Comparison of ENCODE assay signal across 23 cellular contexts in the genomic region with DNA sequence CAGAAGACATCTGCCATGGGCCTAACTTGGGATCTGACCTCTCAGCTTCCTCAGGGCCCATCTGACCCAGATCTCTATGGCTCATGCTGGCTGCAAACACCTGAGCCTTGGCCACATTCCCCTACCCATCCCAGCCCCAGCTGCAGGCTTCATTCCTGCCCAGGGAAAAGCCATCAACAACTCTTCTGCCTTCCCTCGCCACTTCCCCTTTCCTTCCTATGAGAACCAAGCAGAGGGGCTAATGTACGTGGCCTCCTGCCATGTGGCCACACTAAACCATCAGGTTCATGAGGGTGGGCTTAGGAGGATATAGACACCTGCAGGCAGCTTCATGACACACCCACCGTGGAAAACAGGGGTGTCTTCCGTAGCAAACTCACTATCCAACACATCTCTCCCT.
A peak's percentile ranks its signal among the peaks of the same experiment; 100 is the strongest.
DNase-seq lines count a peak whose midpoint lies in the region; ATAC-seq, FAIRE-seq and TF ChIP-seq lines count a peak whose summit lies in the region.
"Had no signal": no experiment of that assay in that cellular context is flagged by ENCODE, and none has a peak within 500 bp of the region (broad histone marks: within the 10 kb centered on the region; RNA-seq: fewer than 3 reads in every experiment).

No MANE protein-coding gene starts in this region.

- TF ChIP-seq EP300 in K562 (IDR thresholded peaks at IDR 0.05; ENCODE audit: low read length): no peak

- 0% methylated on average over 4 of the region's 4 CpGs for WGBS in K562 (ENCODE audit: insufficient coverage, low coverage, missing lambda C conversion rate)
- WGBS in esophagus squamous epithelium, 2 donors: 86% methylated on average over 3 of the region's 4 CpGs; no CpG with 5 or more reads in 1 of the 2 donors

- H3K36me3 ChIP-seq in BLaER1: no peaks in the 10 kb centered on the region
- H3K36me3 ChIP-seq in K562 (ENCODE audit: control insufficient read depth, insufficient read depth, low read length): no peaks in the 10 kb centered on the region
- no peaks in the 10 kb centered on the region for H3K36me3 ChIP-seq in neural progenitor cell
- H3K36me3 ChIP-seq in esophagus squamous epithelium: no peaks in the 10 kb centered on the region
- H3K36me3 ChIP-seq in ascending aorta: no peaks in the 10 kb centered on the region
- H3K36me3 ChIP-seq: HAP-1 had no signal

- H4K20me1 ChIP-seq in BLaER1 (no peaks in the 10 kb centered on the region), K562 (replicated peaks; ENCODE audit: control insufficient read depth, insufficient read depth, low read length) (no peaks in the 10 kb centered on the region), neural progenitor cell (ENCODE audit: low read depth) (no peaks in the 10 kb centered on the region)

- H3K9ac ChIP-seq in BLaER1 (no peak overlapping the region), K562 (ENCODE audit: insufficient read depth in 1 of 2, low read depth in 2 of 2, low read length in 2 of 2) (no peak overlapping the region), neural progenitor cell (no peak overlapping the region)

- H3F3A ChIP-seq in neural progenitor cell (ENCODE audit: low read depth): peaks cover 15% of the 10 kb centered on the region

- H3K9me1 ChIP-seq in K562 (ENCODE audit: control insufficient read depth, insufficient read depth, low read length): no peaks in the 10 kb centered on the region

- H3K79me2 ChIP-seq in K562 (ENCODE audit: control insufficient read depth, insufficient read depth, low read length): no peaks in the 10 kb centered on the region
- H3K79me2 ChIP-seq in neural progenitor cell (ENCODE audit: low read depth): no peaks in the 10 kb centered on the region

- peak overlapping the region; percentile 57 for H3K27ac Mint-ChIP-seq in neural progenitor cell
- H3K27ac Mint-ChIP-seq: B cell, HFFc6 had no signal

- no peak for ATAC-seq in K562

- TF ChIP-seq POLR2A in K562 (conservative IDR thresholded peaks at IDR 0.05) (no peak), esophagus squamous epithelium (IDR thresholded peaks at IDR 0.05) (no peak)

- no peaks in the 10 kb centered on the region for H3K27me3 ChIP-seq in BLaER1
- peaks cover 2 to 14% of the 10 kb centered on the region in 2 experiments; a peak in 3 of 5 replicates for H3K27me3 ChIP-seq in K562 (ENCODE audit: control insufficient read depth in 2 of 2, insufficient read depth in 2 of 2, low read length in 2 of 2)
- no peaks in the 10 kb centered on the region for H3K27me3 ChIP-seq in neural progenitor cell
- no peaks in the 10 kb centered on the region for H3K27me3 ChIP-seq in esophagus squamous epithelium
- no peaks in the 10 kb centered on the region for H3K27me3 ChIP-seq in ascending aorta

- H3K9me3 ChIP-seq in BLaER1 (no peaks in the 10 kb centered on the region; the same call in 1 of the 2 replicates), K562 (replicated peaks; ENCODE audit: control insufficient read depth, insufficient read depth, low read depth, low read length) (no peaks in the 10 kb centered on the region), neural progenitor cell (ENCODE audit: low read depth) (no peaks in the 10 kb centered on the region), esophagus squamous epithelium (no peaks in the 10 kb centered on the region), ascending aorta (no peaks in the 10 kb centered on the region)
- H3K9me3 ChIP-seq: HAP-1 had no signal

- CTCF ChIA-PET in K562 (lab: Yijun Ruan, JAX; ENCODE audit: low intra/inter-chr PET ratio): no interaction called here

- H3K4me1 Mint-ChIP-seq in neural progenitor cell: peaks cover 17% of the 10 kb centered on the region
- H3K4me1 Mint-ChIP-seq: B cell had no signal

- peak overlapping the region; percentile 87 for H3K4me2 ChIP-seq in BLaER1
- H3K4me2 ChIP-seq in K562 (ENCODE audit: insufficient read depth, low read length): no peak overlapping the region
- no peak overlapping the region for H3K4me2 ChIP-seq in neural progenitor cell

- H3K4me1 ChIP-seq in BLaER1 (peaks cover 29% of the 10 kb centered on the region), K562 (replicated peaks in 1 of 2; ENCODE audit: control insufficient read depth in 2 of 2, insufficient read depth in 2 of 2, low read length in 2 of 2) (no peaks in the 10 kb centered on the region), neural progenitor cell (peaks cover 10% of the 10 kb centered on the region), esophagus squamous epithelium (no peaks in the 10 kb centered on the region), ascending aorta (no peaks in the 10 kb centered on the region)
- H3K4me1 ChIP-seq: HAP-1 had no signal

- TF ChIP-seq RAD21 in K562 (CRISPR knock-in tag; conservative IDR thresholded peaks at IDR 0.05 in 1 of 2, IDR thresholded peaks at IDR 0.05 in 1 of 2): no peak

- no peak overlapping the region for H3K4me3 Mint-ChIP-seq in neural progenitor cell
- H3K4me3 Mint-ChIP-seq: B cell, HFFc6 had no signal

- BruUV-seq in K562 (replicated peaks; lab: Mats Ljungman, UMichigan): no TSS peak

- H2AFZ ChIP-seq in K562 (ENCODE audit: low read depth, low read length): no peak overlapping the region
- no peak overlapping the region for H2AFZ ChIP-seq in neural progenitor cell (replicated peaks)

- FAIRE-seq in K562 (lab: Jason Lieb, UNC) (no peak), RCC 7860 (lab: Jason Lieb, UNC) (no peak)
- FAIRE-seq: GM18507 had no signal

- POLR2A ChIA-PET in K562 (lab: Yijun Ruan, JAX): no interaction called here

- DNase-seq in KBM-7: peak; percentile 11
- DNase-seq in K562 (ENCODE audit: extremely low read depth in 1 of 4, low spot score in 3 of 4): no peak
- DNase-seq in neural progenitor cell (ENCODE audit: low spot score): no peak
- no peak for DNase-seq in esophagus squamous epithelium (lab: John Stamatoyannopoulos, UW)
- no peak for DNase-seq in RCC 7860 (ENCODE audit: low spot score)
- no peak for DNase-seq in cardiac septum (ENCODE audit: low spot score)
- no peak for DNase-seq in ascending aorta (ENCODE audit: low spot score in 2 of 2)
- DNase-seq: Calu3, DMS79 treated with DMSO at 0.1 percent for 48 hours, HFFc6, IMR-90, NCI-H1105 treated with DMSO at 0.1 percent for 48 hours, NCI-H1694, NCI-H2029 treated with DMSO at 0.1 percent for 48 hours, NCI-H446 treated with DMSO at 0.1 percent for 48 hours, NCI-H526, NCI-H82, SHP77 treated with DMSO at 0.1 percent for 48 hours had no signal

- no peaks in the 10 kb centered on the region for H3K27me3 Mint-ChIP-seq in neural progenitor cell (ENCODE audit: insufficient read depth, low read depth)
- H3K27me3 Mint-ChIP-seq: B cell had no signal

- no peak overlapping the region for H3K4me3 ChIP-seq in BLaER1
- no peak overlapping the region for H3K4me3 ChIP-seq in K562
- H3K4me3 ChIP-seq in neural progenitor cell: no peak overlapping the region
- no peak overlapping the region for H3K4me3 ChIP-seq in esophagus squamous epithelium
- H3K4me3 ChIP-seq in ascending aorta: no peak overlapping the region
- H3K4me3 ChIP-seq: HAP-1 had no signal

- H3K27ac ChIP-seq in BLaER1 (0 out of 2 replicates have a peak overlapping the region, but pooled peaks have one; percentile 70), K562 (ENCODE audit: extremely low read depth, low read depth, low read length) (no peak overlapping the region), neural progenitor cell (no peak overlapping the region), esophagus squamous epithelium (no peak overlapping the region), ascending aorta (no peak overlapping the region)
- H3K27ac ChIP-seq: 22Rv1 had no signal

- H3K9me3 Mint-ChIP-seq in neural progenitor cell: peaks cover 4% of the 10 kb centered on the region

- intact Hi-C loops in K562 (cut with micrococcal nuclease): no loop called here
- intact Hi-C loops in esophagus squamous epithelium (cut with DNase I): no loop called here
- intact Hi-C loops in cardiac septum (cut with DNase I): no loop called here
- intact Hi-C loops in ascending aorta (cut with DNase I): no loop called here

- peaks cover 2% of the 10 kb centered on the region for H3K36me3 Mint-ChIP-seq in neural progenitor cell

- TF ChIP-seq CTCF in K562 (IDR thresholded peaks at IDR 0.05 in 2 of 3, conservative IDR thresholded peaks at IDR 0.05 in 1 of 3; ENCODE audit: insufficient read depth in 2 of 3, low read depth in 1 of 3, low read length in 3 of 3) (no peak), neural progenitor cell (IDR thresholded peaks at IDR 0.05) (no peak), esophagus squamous epithelium (IDR thresholded peaks at IDR 0.05) (no peak), ascending aorta (IDR thresholded peaks at IDR 0.05) (no peak)

- in situ Hi-C loops in KBM-7 (cut with MboI; ENCODE audit: low pct_unique_long_range_greater_than_20kb, low sequenced_read_pairs): no loop called here
- in situ Hi-C loops in K562 (cut with MboI): no loop called here

TF ChIP-seq in K562, 482 proteins besides CTCF, POLR2A, EP300 and RAD21:
- TF ChIP-seq, protein P1, sequence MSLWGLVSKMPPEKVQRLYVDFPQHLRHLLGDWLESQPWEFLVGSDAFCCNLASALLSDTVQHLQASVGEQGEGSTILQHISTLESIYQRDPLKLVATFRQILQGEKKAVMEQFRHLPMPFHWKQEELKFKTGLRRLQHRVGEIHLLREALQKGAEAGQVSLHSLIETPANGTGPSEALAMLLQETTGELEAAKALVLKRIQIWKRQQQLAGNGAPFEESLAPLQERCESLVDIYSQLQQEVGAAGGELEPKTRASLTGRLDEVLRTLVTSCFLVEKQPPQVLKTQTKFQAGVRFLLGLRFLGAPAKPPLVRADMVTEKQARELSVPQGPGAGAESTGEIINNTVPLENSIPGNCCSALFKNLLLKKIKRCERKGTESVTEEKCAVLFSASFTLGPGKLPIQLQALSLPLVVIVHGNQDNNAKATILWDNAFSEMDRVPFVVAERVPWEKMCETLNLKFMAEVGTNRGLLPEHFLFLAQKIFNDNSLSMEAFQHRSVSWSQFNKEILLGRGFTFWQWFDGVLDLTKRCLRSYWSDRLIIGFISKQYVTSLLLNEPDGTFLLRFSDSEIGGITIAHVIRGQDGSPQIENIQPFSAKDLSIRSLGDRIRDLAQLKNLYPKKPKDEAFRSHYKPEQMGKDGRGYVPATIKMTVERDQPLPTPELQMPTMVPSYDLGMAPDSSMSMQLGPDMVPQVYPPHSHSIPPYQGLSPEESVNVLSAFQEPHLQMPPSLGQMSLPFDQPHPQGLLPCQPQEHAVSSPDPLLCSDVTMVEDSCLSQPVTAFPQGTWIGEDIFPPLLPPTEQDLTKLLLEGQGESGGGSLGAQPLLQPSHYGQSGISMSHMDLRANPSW (CRISPR knock-in tag; IDR thresholded peaks at IDR 0.05): no peak
- TF ChIP-seq SPI1 (IDR thresholded peaks at IDR 0.05; ENCODE audit: borderline replicate concordance, low read depth, low read length): peak; percentile 66; the same call in 1 of the 2 replicates
